Comparison of ENCODE assay signal across 10 cellular contexts in the genomic region with DNA sequence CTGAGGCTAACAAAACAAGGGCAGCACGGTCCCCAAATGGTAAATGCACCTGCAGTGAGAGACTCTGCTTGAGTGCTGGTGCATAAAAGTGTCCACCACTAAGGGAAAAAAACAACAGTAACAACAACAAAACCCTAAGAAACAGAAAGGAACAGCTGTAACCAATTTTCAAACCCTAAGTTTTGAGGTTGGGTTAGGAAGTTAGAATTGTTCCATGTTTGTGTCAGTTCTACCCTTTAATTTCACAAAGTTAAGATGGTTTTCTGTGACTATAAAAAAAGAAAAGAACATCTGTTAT.
DNase-seq lines count a peak whose midpoint lies in the region; ATAC-seq lines count a peak whose summit lies in the region.
"Had no signal": no experiment of that assay in that cellular context is flagged by ENCODE, and none has a peak within 500 bp of the region (broad histone marks: within the 10 kb centered on the region; RNA-seq: fewer than 3 reads in every experiment).

No MANE protein-coding gene starts in this region.

- H3K79me2 ChIP-seq in Karpas-422 (ENCODE audit: low read length): no peaks in the 10 kb centered on the region
- H3K79me2 ChIP-seq: parathyroid adenoma had no signal

- CTCF ChIA-PET in naive thymus-derived CD4-positive, alpha-beta T cell (lab: Charles Lee): no interaction called here

- H3K27ac Mint-ChIP-seq in naive thymus-derived CD4-positive, alpha-beta T cell: no peak overlapping the region

- intact Hi-C loops in naive thymus-derived CD4-positive, alpha-beta T cell (cut with micrococcal nuclease): no loop called here

- no peaks in the 10 kb centered on the region for H3K27me3 ChIP-seq in Karpas-422 (ENCODE audit: low read length)
- H3K27me3 ChIP-seq in naive thymus-derived CD4-positive, alpha-beta T cell (ENCODE audit: control insufficient read depth in 2 of 2, insufficient read depth in 2 of 2, low read length in 2 of 2): no peaks in the 10 kb centered on the region

- H3K9me3 ChIP-seq in Karpas-422 (ENCODE audit: low read length): no peaks in the 10 kb centered on the region
- no peaks in the 10 kb centered on the region for H3K9me3 ChIP-seq in naive thymus-derived CD4-positive, alpha-beta T cell (ENCODE audit: control insufficient read depth in 2 of 3, low read length in 3 of 3)

- peak overlapping the region; percentile 51 for H3K27ac ChIP-seq in Karpas-422 (ENCODE audit: low read length)
- H3K27ac ChIP-seq in temporal lobe (ENCODE audit: low read depth, low read length): peak overlapping the region; percentile 53
- no peak overlapping the region for H3K27ac ChIP-seq in naive thymus-derived CD4-positive, alpha-beta T cell (ENCODE audit: low read depth, low read length)
- H3K27ac ChIP-seq: 22Rv1, parathyroid adenoma had no signal

- H3K4me1 Mint-ChIP-seq in naive thymus-derived CD4-positive, alpha-beta T cell: peaks cover 0 to 9% (median 4%) of the 10 kb centered on the region in 7 donors

- H3K4me1 ChIP-seq in Karpas-422 (ENCODE audit: low read length): peaks cover 19% of the 10 kb centered on the region
- H3K4me1 ChIP-seq in naive thymus-derived CD4-positive, alpha-beta T cell (ENCODE audit: control insufficient read depth in 2 of 2, insufficient read depth in 2 of 2, low read length in 2 of 2): no peaks in the 10 kb centered on the region
- H3K4me1 ChIP-seq: parathyroid adenoma had no signal

- H4K20me1 ChIP-seq in Karpas-422 (ENCODE audit: insufficient read depth, low read depth, low read length): no peaks in the 10 kb centered on the region

- no peaks in the 10 kb centered on the region for H3K36me3 Mint-ChIP-seq in naive thymus-derived CD4-positive, alpha-beta T cell

- ATAC-seq in HG02885 (IDR thresholded peaks at IDR 0.05; ENCODE audit: poor library complexity, unreplicated experiment): peak; percentile 67
- ATAC-seq in naive thymus-derived CD4-positive, alpha-beta T cell: no peak

- peaks cover 0 to 8% (median 2%) of the 10 kb centered on the region in 11 donors for H3K9me3 Mint-ChIP-seq in naive thymus-derived CD4-positive, alpha-beta T cell

- peak overlapping the region in 1 of 10 donors; percentile 1 for H3K4me3 Mint-ChIP-seq in naive thymus-derived CD4-positive, alpha-beta T cell

- no peak overlapping the region for H3K4me3 ChIP-seq in Karpas-422 (ENCODE audit: low read length)
- no peak overlapping the region for H3K4me3 ChIP-seq in naive thymus-derived CD4-positive, alpha-beta T cell (ENCODE audit: low read length)

- no peaks in the 10 kb centered on the region for H3K9me2 ChIP-seq in Karpas-422 (replicated peaks; ENCODE audit: insufficient read depth, low read length)

- POLR2A ChIA-PET in naive thymus-derived CD4-positive, alpha-beta T cell (lab: Charles Lee): no interaction called here

- peak overlapping the region; percentile 77 for H2AFZ ChIP-seq in Karpas-422 (ENCODE audit: low read length)
- H2AFZ ChIP-seq: parathyroid adenoma had no signal

- H3K4me2 ChIP-seq in Karpas-422 (ENCODE audit: low read depth, low read length, poor library complexity, severe bottlenecking): peak overlapping the region; percentile 57

- no peaks in the 10 kb centered on the region for H3K36me3 ChIP-seq in Karpas-422 (ENCODE audit: insufficient read depth, low read length)
- no peaks in the 10 kb centered on the region for H3K36me3 ChIP-seq in naive thymus-derived CD4-positive, alpha-beta T cell (ENCODE audit: control insufficient read depth in 2 of 3, insufficient read depth in 3 of 3, low read length in 3 of 3)

- DNase-seq in NCI-H345 treated with DMSO at 0.1 percent for 48 hours (lab: John Stamatoyannopoulos, UW; ENCODE audit: unreplicated experiment): peak; percentile 34
- no peak for DNase-seq in NCI-H345 (lab: John Stamatoyannopoulos, UW)
- no peak for DNase-seq in Karpas-422
- DNase-seq in naive thymus-derived CD4-positive, alpha-beta T cell: no peak
- no peak for DNase-seq in 8988T
- no peak for DNase-seq in NCI-H1436 (lab: John Stamatoyannopoulos, UW)

- H3K27me3 Mint-ChIP-seq in naive thymus-derived CD4-positive, alpha-beta T cell: no peaks in the 10 kb centered on the region

- H3K9ac ChIP-seq in Karpas-422 (ENCODE audit: low read length): 0 out of 2 replicates have a peak overlapping the region, but pooled peaks have one; percentile 31
- H3K9ac ChIP-seq: parathyroid adenoma had no signal
